10 cellular contexts compared by ENCODE assay signal in genomic region chr1:84434081-84434755, GRCh38. TPM values are rescaled to one million over a fixed set of nuclear protein-coding genes. Genes with fewer than 3 reads are reported as not detected.
DNase-seq lines count a peak whose midpoint lies in the region; ATAC-seq and TF ChIP-seq lines count a peak whose summit lies in the region.
"Had no signal": no experiment of that assay in that cellular context is flagged by ENCODE, and none has a peak within 500 bp of the region (broad histone marks: within the 10 kb centered on the region; RNA-seq: fewer than 3 reads in every experiment).

No MANE protein-coding gene starts in this region.

- H3K36me3 Mint-ChIP-seq in activated naive CD4-positive, alpha-beta T cell treated with anti-CD3 and anti-CD28 coated beads, Interleukin-2, amount 50 U/mL, for 24 hours, result no peaks in the 10 kb centered on the region
- no peaks in the 10 kb centered on the region for H3K36me3 Mint-ChIP-seq in stimulated activated memory B cell treated with anti-CD40 and anti-IgM and Interleukin-4, amounts not matched to agents 10 μg/mL and 1 μg/mL and 100 μg/mL, for 72 hours

- no peaks in the 10 kb centered on the region for H3K79me2 ChIP-seq in MM.1S (ENCODE audit: low read length)

- intact Hi-C loops in dorsolateral prefrontal cortex (cut with DNase I) (loop anchor here (2.0 to 10.0 kb wide), 6 partner anchors 57 to 501 kb away; partner anchors contain the start of gene PRKACB (in 1 of the 2)), tibial artery (cut with DNase I; ENCODE audit: low total_unique reads) (loop anchor here (10.0 kb wide), 1 partner anchor 499 kb away; no protein-coding TSS in a partner anchor)

- DNase-seq in activated naive CD4-positive, alpha-beta T cell treated with anti-CD3 and anti-CD28 coated beads, Interleukin-2, amount 50 U/mL, for 16 hours, result no peak
- DNase-seq in MM.1S (no peak), dorsolateral prefrontal cortex (no peak), tibial artery (no peak), AG08396 (ENCODE audit: low spot score) (no peak), C1 segment of cervical spinal cord (lab: John Stamatoyannopoulos, UW) (no peak)
- DNase-seq: cortex of kidney had no signal

- peak overlapping the region; percentile 47; the same call in 1 of the 2 replicates for H3K4me2 ChIP-seq in MM.1S (ENCODE audit: low read depth, low read length)

- H2AFZ ChIP-seq in MM.1S (ENCODE audit: low read length), result no peak overlapping the region

- peak overlapping the region; percentile 68 for H3K4me3 Mint-ChIP-seq in activated naive CD4-positive, alpha-beta T cell treated with anti-CD3 and anti-CD28 coated beads, Interleukin-2, amount 50 U/mL, for 24 hours
- peak overlapping the region; percentile 50 for H3K4me3 Mint-ChIP-seq in stimulated activated memory B cell treated with anti-CD40 and anti-IgM and Interleukin-4, amounts not matched to agents 10 μg/mL and 1 μg/mL and 100 μg/mL, for 72 hours

- H4K20me1 ChIP-seq in MM.1S (ENCODE audit: insufficient read depth, low read length), result no peaks in the 10 kb centered on the region

- no peaks in the 10 kb centered on the region for H3K9me2 ChIP-seq in MM.1S (replicated peaks; ENCODE audit: insufficient read depth, low read length)

- no peak for ATAC-seq in stimulated activated memory B cell treated with anti-CD40 and anti-IgM and Interleukin-4, amounts not matched to agents 10 μg/mL and 1 μg/mL and 100 μg/mL, for 72 hours

- H3K9ac ChIP-seq in MM.1S (ENCODE audit: low read length), result no peak overlapping the region

- peaks cover 11% of the 10 kb centered on the region for H3K4me1 Mint-ChIP-seq in activated naive CD4-positive, alpha-beta T cell treated with anti-CD3 and anti-CD28 coated beads, Interleukin-2, amount 50 U/mL, for 24 hours
- no peaks in the 10 kb centered on the region for H3K4me1 Mint-ChIP-seq in stimulated activated memory B cell treated with anti-CD40 and anti-IgM and Interleukin-4, amounts not matched to agents 10 μg/mL and 1 μg/mL and 100 μg/mL, for 72 hours
- H3K4me1 Mint-ChIP-seq: mesothelial cell of epicardium had no signal

- no peaks in the 10 kb centered on the region for H3K9me3 ChIP-seq in MM.1S (replicated peaks; ENCODE audit: insufficient read depth, low read length)
- H3K9me3 ChIP-seq in tibial artery, result peaks cover 0 to 6% (median 0%) of the 10 kb centered on the region in 3 donors

- no peaks in the 10 kb centered on the region for H3F3A ChIP-seq in MM.1S (ENCODE audit: insufficient read depth, low read length)

- H3K4me3 ChIP-seq in MM.1S (ENCODE audit: low read length), result no peak overlapping the region
- H3K4me3 ChIP-seq in dorsolateral prefrontal cortex, result peak overlapping the region in 30 of 59 donors; percentile 42 to 69 (median 58)
- no peak overlapping the region for H3K4me3 ChIP-seq in tibial artery

- H3K27me3 ChIP-seq in MM.1S (replicated peaks; ENCODE audit: insufficient read depth, low read length) (no peaks in the 10 kb centered on the region), dorsolateral prefrontal cortex (no peaks in the 10 kb centered on the region), tibial artery (no peaks in the 10 kb centered on the region)

- H3K27me3 Mint-ChIP-seq in activated naive CD4-positive, alpha-beta T cell treated with anti-CD3 and anti-CD28 coated beads, Interleukin-2, amount 50 U/mL, for 24 hours, result no peaks in the 10 kb centered on the region
- no peaks in the 10 kb centered on the region for H3K27me3 Mint-ChIP-seq in stimulated activated memory B cell treated with anti-CD40 and anti-IgM and Interleukin-4, amounts not matched to agents 10 μg/mL and 1 μg/mL and 100 μg/mL, for 72 hours

- H3K27ac ChIP-seq in MM.1S (ENCODE audit: low read length) (no peak overlapping the region), dorsolateral prefrontal cortex (peak overlapping the region in 43 of 59 donors; percentile 12 to 88 (median 77)), tibial artery (no peak overlapping the region)

- no peaks in the 10 kb centered on the region for H3K9me3 Mint-ChIP-seq in activated naive CD4-positive, alpha-beta T cell treated with anti-CD3 and anti-CD28 coated beads, Interleukin-2, amount 50 U/mL, for 24 hours
- H3K9me3 Mint-ChIP-seq in stimulated activated memory B cell treated with anti-CD40 and anti-IgM and Interleukin-4, amounts not matched to agents 10 μg/mL and 1 μg/mL and 100 μg/mL, for 72 hours, result peaks cover 4% of the 10 kb centered on the region

- H3K4me1 ChIP-seq in MM.1S (ENCODE audit: low read length) (no peaks in the 10 kb centered on the region), tibial artery (peaks cover 0 to 4% (median 0%) of the 10 kb centered on the region in 4 donors)

- H3K36me3 ChIP-seq in MM.1S (replicated peaks; ENCODE audit: insufficient read depth, low read length) (no peaks in the 10 kb centered on the region), tibial artery (no peaks in the 10 kb centered on the region)

- TF ChIP-seq CTCF in MM.1S (IDR thresholded peaks at IDR 0.05; ENCODE audit: low read length) (no peak), dorsolateral prefrontal cortex (IDR thresholded peaks at IDR 0.05 in 54 of 56, conservative IDR thresholded peaks at IDR 0.05 in 2 of 56; ENCODE audit: low read depth in 1 of 56, partially characterized antibody in 56 of 56) (peak in 8 of 56 donors; percentile 2 to 20 (median 4)), tibial artery (IDR thresholded peaks at IDR 0.05) (no peak)

- H3K27ac Mint-ChIP-seq in activated naive CD4-positive, alpha-beta T cell treated with anti-CD3 and anti-CD28 coated beads, Interleukin-2, amount 50 U/mL, for 24 hours, result peak overlapping the region; percentile 33
- H3K27ac Mint-ChIP-seq in stimulated activated memory B cell treated with anti-CD40 and anti-IgM and Interleukin-4, amounts not matched to agents 10 μg/mL and 1 μg/mL and 100 μg/mL, for 72 hours, result no peak overlapping the region
- H3K27ac Mint-ChIP-seq: mesothelial cell of epicardium had no signal

RNA-seq across cellular contexts. Expression of gene DNASE2B, which starts 35.9 kb away (rescaled TPM):
- 1 to 10 TPM in 33 of 120 experiments, under 1 TPM in 55, not detected in 32; 0.35 to 2.3 (median 0.83) TPM for total RNA-seq in dorsolateral prefrontal cortex
- total RNA-seq: mesothelial cell of epicardium had no signal

RNA-seq across cellular contexts. Expression of gene RPF1, which starts 44.8 kb away (rescaled TPM):
- total RNA-seq in dorsolateral prefrontal cortex, result 10 to 100 TPM; 11.8 to 23.8 (median 18.5) TPM

Comparison
In these comparisons a context has a peak if more than half of its experiments do, and no peak if none do; other contexts are left out.
1. H3K27ac ChIP-seq: peak in dorsolateral prefrontal cortex (43 of 59); none in MM.1S (single experiment) and tibial artery (0 of 2).
2. H3K4me3 ChIP-seq: peak in dorsolateral prefrontal cortex (30 of 59); none in MM.1S (single experiment) and tibial artery (0 of 2).